ENCODE assay signal across 12 cellular contexts in the genomic region with DNA sequence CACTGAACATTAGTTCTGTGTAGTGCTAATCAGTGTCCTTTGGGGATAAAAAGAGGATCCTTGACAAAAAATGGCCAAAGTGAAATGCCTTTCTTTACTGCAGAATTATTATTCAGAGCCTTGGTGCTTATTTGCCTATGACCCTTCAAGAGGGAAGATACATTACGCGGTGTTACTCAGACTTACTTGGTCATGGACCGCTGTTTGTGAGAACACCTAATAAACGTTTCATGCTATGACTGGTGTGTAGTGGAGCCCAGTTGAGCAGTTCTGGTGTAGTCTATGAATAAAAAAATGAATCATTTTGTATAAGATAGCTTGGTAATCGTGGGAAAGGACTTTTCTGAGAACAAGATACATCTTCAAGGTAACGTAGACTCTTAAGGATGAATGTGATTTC. TPM values are rescaled to one million over a fixed set of nuclear protein-coding genes. Genes with fewer than 3 reads are reported as not detected.
DNase-seq lines count a peak whose midpoint lies in the region; ATAC-seq and TF ChIP-seq lines count a peak whose summit lies in the region.
"Had no signal": no experiment of that assay in that cellular context is flagged by ENCODE, and none has a peak within 500 bp of the region (broad histone marks: within the 10 kb centered on the region; RNA-seq: fewer than 3 reads in every experiment).

No MANE protein-coding gene starts in this region.

- H3K27me3 ChIP-seq in uterus = no peaks in the 10 kb centered on the region
- H3K27me3 ChIP-seq: BE2C, MG63 had no signal

- H3K36me3 ChIP-seq in uterus = no peaks in the 10 kb centered on the region
- H3K36me3 ChIP-seq: BE2C had no signal

- H3K27ac Mint-ChIP-seq in natural killer cell treated with Interleukin-12 subunit alpha and Interleukin-12 subunit beta and Interleukin-15 and Interleukin-18, amount 100 ng/mL, for 72 hours = peak overlapping the region; percentile 82
- peak overlapping the region in 1 of 2 donors; percentile 15 for H3K27ac Mint-ChIP-seq in natural killer cell
- no peak overlapping the region for H3K27ac Mint-ChIP-seq in activated T-helper 2 cell treated with anti-CD3 and anti-CD28 coated beads, Interferon-gamma antibody, Interleukin-2, Interleukin-4, amounts not matched to agents 10 μg/mL and 5 μg/mL and 100 μg/mL, durations not matched to agents 14 hours and 24 hours and 36 hours

- TF ChIP-seq CTCF in natural killer cell (IDR thresholded peaks at IDR 0.05) = no peak
- no peak for TF ChIP-seq CTCF in uterus (IDR thresholded peaks at IDR 0.05)

- H3K36me3 Mint-ChIP-seq in natural killer cell treated with Interleukin-12 subunit alpha and Interleukin-12 subunit beta and Interleukin-15 and Interleukin-18, amount 100 ng/mL, for 72 hours = peaks cover 7% of the 10 kb centered on the region
- no peaks in the 10 kb centered on the region for H3K36me3 Mint-ChIP-seq in natural killer cell
- H3K36me3 Mint-ChIP-seq in activated T-helper 2 cell treated with anti-CD3 and anti-CD28 coated beads, Interferon-gamma antibody, Interleukin-2, Interleukin-4, amounts not matched to agents 10 μg/mL and 5 μg/mL and 100 μg/mL, durations not matched to agents 14 hours and 24 hours and 36 hours (ENCODE audit: low read depth) = peaks cover 40% of the 10 kb centered on the region

- no peak for DNase-seq in natural killer cell treated with Interleukin-12 subunit alpha and Interleukin-12 subunit beta and Interleukin-15 and Interleukin-18, amount 100 ng/mL, for 72 hours (ENCODE audit: low spot score)
- DNase-seq in natural killer cell = no peak
- peak; percentile 30 for DNase-seq in NAMALWA (ENCODE audit: low spot score)
- no peak for DNase-seq in uterus
- DNase-seq in DMS 273 treated with DMSO at 0.1 percent for 48 hours (lab: John Stamatoyannopoulos, UW) = no peak
- no peak for DNase-seq in activated T-helper 2 cell treated with anti-CD3 and anti-CD28 coated beads, Interferon-gamma antibody, Interleukin-2, Interleukin-4, amounts not matched to agents 10 μg/mL and 5 μg/mL and 100 μg/mL, durations not matched to agents 14 hours and 24 hours and 36 hours (ENCODE audit: low spot score)
- no peak for DNase-seq in epidermal melanocyte (ENCODE audit: insufficient read length, low spot score)
- DNase-seq: activated gamma-delta T cell, BE2C, SK-N-SH had no signal

- no peaks in the 10 kb centered on the region for H3K4me1 ChIP-seq in uterus
- H3K4me1 ChIP-seq: BE2C had no signal

- no peaks in the 10 kb centered on the region for H3K9me3 Mint-ChIP-seq in natural killer cell treated with Interleukin-12 subunit alpha and Interleukin-12 subunit beta and Interleukin-15 and Interleukin-18, amount 100 ng/mL, for 72 hours
- no peaks in the 10 kb centered on the region for H3K9me3 Mint-ChIP-seq in natural killer cell
- no peaks in the 10 kb centered on the region for H3K9me3 Mint-ChIP-seq in activated T-helper 2 cell treated with anti-CD3 and anti-CD28 coated beads, Interferon-gamma antibody, Interleukin-2, Interleukin-4, amounts not matched to agents 10 μg/mL and 5 μg/mL and 100 μg/mL, durations not matched to agents 14 hours and 24 hours and 36 hours

- ATAC-seq in natural killer cell treated with Interleukin-12 subunit alpha and Interleukin-12 subunit beta and Interleukin-15 and Interleukin-18, amount 100 ng/mL, for 72 hours = peak in 1 of 2 donors; percentile 93
- ATAC-seq in natural killer cell = no peak
- ATAC-seq in HG02642 (IDR thresholded peaks at IDR 0.05; ENCODE audit: poor library complexity, unreplicated experiment) = peak; percentile 73

- H3K27me3 Mint-ChIP-seq in natural killer cell treated with Interleukin-12 subunit alpha and Interleukin-12 subunit beta and Interleukin-15 and Interleukin-18, amount 100 ng/mL, for 72 hours = no peaks in the 10 kb centered on the region
- no peaks in the 10 kb centered on the region for H3K27me3 Mint-ChIP-seq in natural killer cell (ENCODE audit: low read depth in 2 of 2)
- no peaks in the 10 kb centered on the region for H3K27me3 Mint-ChIP-seq in activated T-helper 2 cell treated with anti-CD3 and anti-CD28 coated beads, Interferon-gamma antibody, Interleukin-2, Interleukin-4, amounts not matched to agents 10 μg/mL and 5 μg/mL and 100 μg/mL, durations not matched to agents 14 hours and 24 hours and 36 hours (ENCODE audit: low read depth)

- peak overlapping the region; percentile 68 for H3K4me3 Mint-ChIP-seq in natural killer cell treated with Interleukin-12 subunit alpha and Interleukin-12 subunit beta and Interleukin-15 and Interleukin-18, amount 100 ng/mL, for 72 hours
- no peak overlapping the region for H3K4me3 Mint-ChIP-seq in natural killer cell
- H3K4me3 Mint-ChIP-seq in activated T-helper 2 cell treated with anti-CD3 and anti-CD28 coated beads, Interferon-gamma antibody, Interleukin-2, Interleukin-4, amounts not matched to agents 10 μg/mL and 5 μg/mL and 100 μg/mL, durations not matched to agents 14 hours and 24 hours and 36 hours (ENCODE audit: low read depth) = no peak overlapping the region

- TF ChIP-seq POLR2A in uterus (IDR thresholded peaks at IDR 0.05) = no peak

- no peaks in the 10 kb centered on the region for H3K9me3 ChIP-seq in uterus
- H3K9me3 ChIP-seq: BE2C, MG63, SK-N-SH had no signal

- peaks cover 45 to 48% of the 10 kb centered on the region in 2 donors for H3K4me1 Mint-ChIP-seq in natural killer cell treated with Interleukin-12 subunit alpha and Interleukin-12 subunit beta and Interleukin-15 and Interleukin-18, amount 100 ng/mL, for 72 hours (ENCODE audit: low read depth in 2 of 2)
- peaks cover 37 to 45% of the 10 kb centered on the region in 2 donors for H3K4me1 Mint-ChIP-seq in natural killer cell
- peaks cover 42% of the 10 kb centered on the region for H3K4me1 Mint-ChIP-seq in activated T-helper 2 cell treated with anti-CD3 and anti-CD28 coated beads, Interferon-gamma antibody, Interleukin-2, Interleukin-4, amounts not matched to agents 10 μg/mL and 5 μg/mL and 100 μg/mL, durations not matched to agents 14 hours and 24 hours and 36 hours (ENCODE audit: low read depth)

- no peak overlapping the region for H3K4me3 ChIP-seq in uterus
- H3K4me3 ChIP-seq: MG63 had no signal

- peak overlapping the region; percentile 44 to 45 for H3K27ac ChIP-seq in uterus

- intact Hi-C loops in natural killer cell (cut with micrococcal nuclease) (no loop called here), uterus (cut with DNase I; ENCODE audit: low total_unique reads) (no loop called here)
- intact Hi-C loops in activated T-helper 2 cell treated with anti-CD3 and anti-CD28 coated beads, Interferon-gamma antibody, Interleukin-2, Interleukin-4, amounts not matched to agents 10 μg/mL and 5 μg/mL and 100 μg/mL, durations not matched to agents 14 hours and 24 hours and 36 hours (cut with micrococcal nuclease) = loop anchor here (1.0 to 10.0 kb wide), 4 partner anchors 10 to 655 kb away; a partner anchor contains a TSS

RNA-seq across cellular contexts. Expression of a gene that starts 8.3 kb away (rescaled TPM):
- 10 to 100 TPM; 56.7 to 80.3 TPM for total RNA-seq in natural killer cell treated with Interleukin-12 subunit alpha and Interleukin-12 subunit beta and Interleukin-15 and Interleukin-18, amount 100 ng/mL, for 72 hours
- total RNA-seq in natural killer cell (10 to 100 TPM; 38.7 to 60.4 (median 48.5) TPM), uterus (10 to 100 TPM; 31.8 to 63.3 (median 44.0) TPM)
- total RNA-seq in activated T-helper 2 cell treated with anti-CD3 and anti-CD28 coated beads, Interferon-gamma antibody, Interleukin-2, Interleukin-4, amounts not matched to agents 10 μg/mL and 5 μg/mL and 100 μg/mL, durations not matched to agents 14 hours and 24 hours and 36 hours = 66.0 and 68.4 TPM in 2 replicates

RNA-seq across cellular contexts. Expression of a gene that starts 34.3 kb away (rescaled TPM):
- 1 to 10 TPM in 1 of 2 donors, under 1 TPM in 1; 0.62 to 2.0 TPM for total RNA-seq in natural killer cell treated with Interleukin-12 subunit alpha and Interleukin-12 subunit beta and Interleukin-15 and Interleukin-18, amount 100 ng/mL, for 72 hours
- total RNA-seq in natural killer cell (1 to 10 TPM in 2 of 3 donors, under 1 TPM in 1; 0.56 to 2.1 (median 1.1) TPM), uterus (10 to 100 TPM in 1 of 4 donors, 1 to 10 TPM in 3; 1.8 to 14.0 (median 5.4) TPM)
- 2.5 and 2.9 TPM in 2 replicates for total RNA-seq in activated T-helper 2 cell treated with anti-CD3 and anti-CD28 coated beads, Interferon-gamma antibody, Interleukin-2, Interleukin-4, amounts not matched to agents 10 μg/mL and 5 μg/mL and 100 μg/mL, durations not matched to agents 14 hours and 24 hours and 36 hours
